In genomic region chr7:5497158-5498103, GRCh38 we compare ENCODE assay signal across 1 cellular context.
A peak's percentile ranks its signal among the peaks of the same experiment; 100 is the strongest.
TF ChIP-seq lines count a peak whose summit lies in the region.

No MANE protein-coding gene starts in this region.

TF ChIP-seq in K562, 482 proteins besides CTCF, POLR2A, EP300 and RAD21 (continues in another document):
- TF ChIP-seq NELFE (IDR thresholded peaks at IDR 0.05; ENCODE audit: insufficient read depth, insufficient read length), result no peak
- TF ChIP-seq BCOR (IDR thresholded peaks at IDR 0.05), result peak; percentile 71
- TF ChIP-seq PRDM10 (IDR thresholded peaks at IDR 0.05; ENCODE audit: partially characterized antibody), result peak; percentile 88
- TF ChIP-seq TAL1 (IDR thresholded peaks at IDR 0.05), result peak; percentile 54; the same call in 1 of the 2 replicates
- peak; percentile 78 for TF ChIP-seq CBFA2T3 (IDR thresholded peaks at IDR 0.05)
- no peak for TF ChIP-seq OTX1 (CRISPR knock-in tag; IDR thresholded peaks at IDR 0.05)
- TF ChIP-seq ZBTB8A (IDR thresholded peaks at IDR 0.05; ENCODE audit: partially characterized antibody), result no peak
- TF ChIP-seq ARID1B (IDR thresholded peaks at IDR 0.05), result peak; percentile 80
- peak; percentile 30; the same call in 1 of the 2 replicates for TF ChIP-seq RBFOX2 (IDR thresholded peaks at IDR 0.05; ENCODE audit: low read depth, low read length)
- 0 out of 2 replicates have a peak, but pooled peaks have one; percentile 50 for TF ChIP-seq GABPB1 (CRISPR knock-in tag; IDR thresholded peaks at IDR 0.05)
- no peak for TF ChIP-seq RBM22 (IDR thresholded peaks at IDR 0.05; ENCODE audit: low read depth, low read length, poor library complexity, severe bottlenecking)
- 0 out of 2 replicates have a peak, but pooled peaks have one; percentile 36 for TF ChIP-seq RNF2 (IDR thresholded peaks at IDR 0.05)
- TF ChIP-seq BCLAF1 (IDR thresholded peaks at IDR 0.05; ENCODE audit: borderline replicate concordance in 1 of 2, control insufficient read depth in 1 of 2, low read depth in 2 of 2, low read length in 1 of 2), result no peak
- peak in 1 of 2 experiments; percentile 40; a peak in 1 of 4 replicates for TF ChIP-seq SRF (CRISPR knock-in tag; IDR thresholded peaks at IDR 0.05)
- TF ChIP-seq ZNF780A (CRISPR knock-in tag; IDR thresholded peaks at IDR 0.05), result no peak
- peak in 1 of 3 experiments; percentile 34 for TF ChIP-seq YY1 (IDR thresholded peaks at IDR 0.05; ENCODE audit: borderline replicate concordance in 1 of 3, control insufficient read depth in 1 of 3, extremely low read depth in 1 of 3, insufficient read depth in 3 of 3, insufficient read length in 1 of 3, insufficient replicate concordance in 2 of 3, low read depth in 1 of 3, low read length in 2 of 3)
- TF ChIP-seq BRD9 (IDR thresholded peaks at IDR 0.05; ENCODE audit: low read depth, partially characterized antibody), result no peak
- peak; percentile 42; the same call in 1 of the 2 replicates for TF ChIP-seq TEAD4 (IDR thresholded peaks at IDR 0.05; ENCODE audit: low read length)
- TF ChIP-seq TEAD4 (CRISPR knock-in tag; IDR thresholded peaks at IDR 0.05; ENCODE audit: borderline replicate concordance), result no peak
- TF ChIP-seq E2F6 (IDR thresholded peaks at IDR 0.05; ENCODE audit: borderline replicate concordance in 1 of 2, extremely low read depth in 1 of 2, insufficient read depth in 1 of 2, insufficient read length in 1 of 2, low read depth in 1 of 2, low read length in 1 of 2, poor library complexity in 1 of 2, severe bottlenecking in 1 of 2), result peak in 1 of 2 experiments; percentile 59
- 0 out of 2 replicates have a peak, but pooled peaks have one; percentile 29 for TF ChIP-seq HDAC2 (IDR thresholded peaks at IDR 0.05)
- peak; percentile 92 for TF ChIP-seq ESRRA (IDR thresholded peaks at IDR 0.05; ENCODE audit: borderline replicate concordance, low read depth)
- TF ChIP-seq ADNP (tag; IDR thresholded peaks at IDR 0.05), result no peak
- 0 out of 2 replicates have a peak, but pooled peaks have one; percentile 44 for TF ChIP-seq SMARCE1 (IDR thresholded peaks at IDR 0.05)
- peak; percentile 52 for TF ChIP-seq NCOR1 (IDR thresholded peaks at IDR 0.05)
- TF ChIP-seq FUS (optimal IDR thresholded peaks at IDR 0.05; ENCODE audit: low read depth, low read length), result no peak
- no peak for TF ChIP-seq PBX2 (CRISPR knock-in tag; IDR thresholded peaks at IDR 0.05; ENCODE audit: low read depth)
- TF ChIP-seq PBX2 (tag; conservative IDR thresholded peaks at IDR 0.05; ENCODE audit: low read depth), result peak; percentile 18; the same call in 1 of the 2 replicates
- no peak for TF ChIP-seq KDM2B (CRISPR knock-in tag; IDR thresholded peaks at IDR 0.05)
- TF ChIP-seq ATF7 (IDR thresholded peaks at IDR 0.05), result peak; percentile 11; the same call in 1 of the 2 replicates
- TF ChIP-seq GABPA (tag; conservative IDR thresholded peaks at IDR 0.05; ENCODE audit: low read depth), result peak; percentile 35; the same call in 1 of the 2 replicates
- TF ChIP-seq SAFB2 (IDR thresholded peaks at IDR 0.05; ENCODE audit: borderline replicate concordance, low read depth, low read length, severe bottlenecking), result no peak
- TF ChIP-seq IRF9 (tag; IDR thresholded peaks at IDR 0.05), result no peak
- TF ChIP-seq NFIC (IDR thresholded peaks at IDR 0.05), result peak; percentile 30
- TF ChIP-seq POLR2AphosphoS5 (IDR thresholded peaks at IDR 0.05; ENCODE audit: control insufficient read depth, insufficient read depth, low read depth, low read length), result 0 out of 2 replicates have a peak, but pooled peaks have one; percentile 26
- TF ChIP-seq ETV1 (tag; conservative IDR thresholded peaks at IDR 0.05; ENCODE audit: low read depth), result peak; percentile 68
- TF ChIP-seq U2AF1 (optimal IDR thresholded peaks at IDR 0.05; ENCODE audit: low read depth, low read length), result no peak
- peak; percentile 44 to 69; a peak in 3 of 4 replicates for TF ChIP-seq KDM1A (IDR thresholded peaks at IDR 0.05)
- TF ChIP-seq PKNOX1 (IDR thresholded peaks at IDR 0.05), result peak; percentile 33; the same call in 1 of the 2 replicates
- TF ChIP-seq ZBTB11 (CRISPR knock-in tag; IDR thresholded peaks at IDR 0.05), result peak in 2 of 3 experiments; percentile 45 to 72; a peak in 3 of 6 replicates
- peak; percentile 73 for TF ChIP-seq DPF2 (IDR thresholded peaks at IDR 0.05)
- peak; percentile 53 for TF ChIP-seq BHLHE40 (IDR thresholded peaks at IDR 0.05; ENCODE audit: low read length)
- no peak for TF ChIP-seq RFX7 (CRISPR knock-in tag; IDR thresholded peaks at IDR 0.05)
- TF ChIP-seq HES1 (IDR thresholded peaks at IDR 0.05; ENCODE audit: low read depth), result 0 out of 2 replicates have a peak, but pooled peaks have one; percentile 29
- peak in 1 of 2 experiments; percentile 19; a peak in 1 of 4 replicates for TF ChIP-seq SIN3A (IDR thresholded peaks at IDR 0.05; ENCODE audit: borderline replicate concordance in 2 of 2, control insufficient read depth in 1 of 2, low read depth in 2 of 2, low read length in 2 of 2)
- no peak for TF ChIP-seq HNRNPUL1 (IDR thresholded peaks at IDR 0.05; ENCODE audit: low read length)
- 0 out of 4 replicates have a peak, but pooled peaks of 1 of the 2 experiments have one; percentile 46 for TF ChIP-seq MAZ (CRISPR knock-in tag; conservative IDR thresholded peaks at IDR 0.05 in 1 of 2, IDR thresholded peaks at IDR 0.05 in 1 of 2)
- 0 out of 4 replicates have a peak, but pooled peaks have one; percentile 36 to 40 for TF ChIP-seq NRF1 (conservative IDR thresholded peaks at IDR 0.05 in 1 of 2, IDR thresholded peaks at IDR 0.05 in 1 of 2)
- peak; percentile 52; the same call in 1 of the 2 replicates for TF ChIP-seq CXXC5 (CRISPR knock-in tag; IDR thresholded peaks at IDR 0.05)
- TF ChIP-seq CEBPG (CRISPR knock-in tag; IDR thresholded peaks at IDR 0.05), result no peak
- no peak for TF ChIP-seq CEBPG (tag; conservative IDR thresholded peaks at IDR 0.05 in 1 of 2, IDR thresholded peaks at IDR 0.05 in 1 of 2)
- TF ChIP-seq MTA3 (IDR thresholded peaks at IDR 0.05; ENCODE audit: borderline replicate concordance), result peak; percentile 60; the same call in 1 of the 2 replicates
